14 cellular contexts compared by ENCODE assay signal in genomic region chr7:44707558-44708230, GRCh38.
"Had no signal": no experiment of that assay in that cellular context is flagged by ENCODE, and none has a peak within 500 bp of the region (broad histone marks: within the 10 kb centered on the region; RNA-seq: fewer than 3 reads in every experiment).

No MANE protein-coding gene starts in this region.

- ATAC-seq: lower lobe of right lung; naive thymus-derived CD4-positive, alpha-beta T cell had no signal

- H3K4me3 Mint-ChIP-seq: activated T-helper 1 cell treated with anti-CD3 and anti-CD28 coated beads, Interleukin-12 subunit alpha, Interleukin-12 subunit beta, Interleukin-2, Interleukin-4 antibody, amounts not matched to agents 30 ng/mL and 10 ng/mL and 1 ng/mL, durations not matched to agents 14 hours and 24 hours and 36 hours; naive thymus-derived CD4-positive, alpha-beta T cell; T-helper 2 cell treated with Interferon-gamma antibody and Interleukin-4, amounts not matched to agents 5 μg/mL and 100 μg/mL, for 36 hours had no signal

- H3K27ac ChIP-seq: coronary artery, hepatocyte, lower lobe of right lung, stomach, thoracic aorta had no signal

- H3K4me2 ChIP-seq: hepatocyte had no signal

- H3K9me3 ChIP-seq: lower lobe of right lung, stomach, thoracic aorta had no signal

- H3K27me3 ChIP-seq: cardiac muscle cell, hepatocyte, stomach had no signal

- H3K79me2 ChIP-seq: hepatocyte had no signal

- H3K27me3 Mint-ChIP-seq: naive thymus-derived CD4-positive, alpha-beta T cell had no signal

- H3K27ac Mint-ChIP-seq: activated T-helper 1 cell treated with anti-CD3 and anti-CD28 coated beads, Interleukin-12 subunit alpha, Interleukin-12 subunit beta, Interleukin-2, Interleukin-4 antibody, amounts not matched to agents 30 ng/mL and 10 ng/mL and 1 ng/mL, durations not matched to agents 14 hours and 24 hours and 36 hours; T-helper 2 cell treated with Interferon-gamma antibody and Interleukin-4, amounts not matched to agents 5 μg/mL and 100 μg/mL, for 36 hours had no signal

- H3K9me3 Mint-ChIP-seq: activated T-helper 1 cell treated with anti-CD3 and anti-CD28 coated beads, Interleukin-12 subunit alpha, Interleukin-12 subunit beta, Interleukin-2, Interleukin-4 antibody, amounts not matched to agents 30 ng/mL and 10 ng/mL and 1 ng/mL, durations not matched to agents 14 hours and 24 hours and 36 hours; T-helper 2 cell treated with Interferon-gamma antibody and Interleukin-4, amounts not matched to agents 5 μg/mL and 100 μg/mL, for 36 hours had no signal

- DNase-seq: activated CD4-positive, alpha-beta T cell treated with anti-CD3 and anti-CD28 coated beads, Interleukin-2, amount 50 U/mL, for 48 hours; activated naive CD4-positive, alpha-beta T cell; effector CD8-positive, alpha-beta T cell; lower lobe of right lung; naive thymus-derived CD4-positive, alpha-beta T cell; stimulated activated CD4-positive, alpha-beta T cell treated with anti-CD3 and anti-CD28 coated beads, Interleukin-4, amount 100 ng/mL, for 24 hours; stomach; SW 1271 had no signal

- H2AFZ ChIP-seq: hepatocyte had no signal

- H3K4me3 ChIP-seq: cardiac muscle cell, coronary artery, hepatocyte, lower lobe of right lung, stomach, thoracic aorta had no signal

- H3K4me1 ChIP-seq: lower lobe of right lung had no signal
